In genomic region chr12:7640123-7640995, GRCh38 we compare ENCODE assay signal across 10 cellular contexts. TPM values are rescaled to one million over a fixed set of nuclear protein-coding genes. Genes with fewer than 3 reads are reported as not detected.
DNase-seq lines count a peak whose midpoint lies in the region; ATAC-seq and TF ChIP-seq lines count a peak whose summit lies in the region.
"Not testable (repeated sequence)": the region's sequence is repeated elsewhere in the genome, so short reads cannot be mapped to it uniquely, and the experiment has no call there.
"Had no signal": no experiment of that assay in that cellular context is flagged by ENCODE, and none has a peak within 500 bp of the region (broad histone marks: within the 10 kb centered on the region; RNA-seq: fewer than 3 reads in every experiment).

No MANE protein-coding gene starts in this region.

- not testable (repeated sequence) for H3K9me3 ChIP-seq in thyroid gland

- H3K4me1 Mint-ChIP-seq in activated naive CD8-positive, alpha-beta T cell treated with anti-CD3 and anti-CD28 coated beads, Interleukin-2, amount 10 ng/mL, durations not matched to agents 7 days and 5 days, result peaks cover 22% of the 10 kb centered on the region
- H3K4me1 Mint-ChIP-seq in natural killer cell, result peaks cover 21 to 24% of the 10 kb centered on the region in 2 donors

- peak overlapping the region; percentile 94 for H3K27ac Mint-ChIP-seq in activated naive CD8-positive, alpha-beta T cell treated with anti-CD3 and anti-CD28 coated beads, Interleukin-2, amount 10 ng/mL, durations not matched to agents 7 days and 5 days
- peak overlapping the region; percentile 54 to 76 for H3K27ac Mint-ChIP-seq in natural killer cell

- H3K27me3 Mint-ChIP-seq in activated naive CD8-positive, alpha-beta T cell treated with anti-CD3 and anti-CD28 coated beads, Interleukin-2, amount 10 ng/mL, durations not matched to agents 7 days and 5 days; natural killer cell (ENCODE audit: low read depth in 2 of 2): not testable (repeated sequence)

- intact Hi-C loops in natural killer cell (cut with micrococcal nuclease); thyroid gland (cut with DNase I): not testable (repeated sequence)

- not testable (repeated sequence) for H3K27ac ChIP-seq in thyroid gland

- WGBS in thyroid gland, 2 donors, result 44 to 54% methylated on average over 39 to 40 of the region's 40 CpGs

- H3K27me3 ChIP-seq in thyroid gland, result not testable (repeated sequence)

- not testable (repeated sequence) for TF ChIP-seq POLR2A in thyroid gland (IDR thresholded peaks at IDR 0.05)

- not testable (repeated sequence) for H3K36me3 Mint-ChIP-seq in activated naive CD8-positive, alpha-beta T cell treated with anti-CD3 and anti-CD28 coated beads, Interleukin-2, amount 10 ng/mL, durations not matched to agents 7 days and 5 days; natural killer cell

- H3K4me3 ChIP-seq in fibroblast of pulmonary artery (replicated peaks; ENCODE audit: low read depth, low read length), result not testable (repeated sequence)
- H3K4me3 ChIP-seq in thyroid gland (replicated peaks in 1 of 3), result peak overlapping the region in 1 of 3 donors; percentile 14

- not testable (repeated sequence) for H3K4me1 ChIP-seq in thyroid gland

- POLR2A ChIA-PET in activated naive CD8-positive, alpha-beta T cell treated with anti-CD3 and anti-CD28 coated beads, Interleukin-2, amount 10 ng/mL, durations not matched to agents 7 days and 5 days (lab: Charles Lee), result interaction anchor here (0.5 to 2.1 kb wide), 5 partner anchors 10 to 623 kb away, joined by 3 to 10 read pairs (median 5); partner anchors contain the start of gene PEX5

- TF ChIP-seq CTCF in fibroblast of pulmonary artery (IDR thresholded peaks at IDR 0.05; ENCODE audit: low read length, missing control alignments); natural killer cell (IDR thresholded peaks at IDR 0.05); thyroid gland (IDR thresholded peaks at IDR 0.05): not testable (repeated sequence)

- peak overlapping the region; percentile 75 for H3K4me3 Mint-ChIP-seq in activated naive CD8-positive, alpha-beta T cell treated with anti-CD3 and anti-CD28 coated beads, Interleukin-2, amount 10 ng/mL, durations not matched to agents 7 days and 5 days
- peak overlapping the region; percentile 83 for H3K4me3 Mint-ChIP-seq in natural killer cell

- H3K9me3 Mint-ChIP-seq in activated naive CD8-positive, alpha-beta T cell treated with anti-CD3 and anti-CD28 coated beads, Interleukin-2, amount 10 ng/mL, durations not matched to agents 7 days and 5 days; natural killer cell: not testable (repeated sequence)

- DNase-seq in ELF-1 (ENCODE audit: low read depth, low spot score) (peak; percentile 56), T-helper 2 cell (peak in 4 of 5 experiments; percentile 35 to 79 (median 56)), fibroblast of pulmonary artery (ENCODE audit: low read depth) (peak; percentile 9), natural killer cell (peak; percentile 22), thyroid gland (peak; percentile 9 to 17)
- peak; percentile 60 for DNase-seq in activated CD8-positive, alpha-beta memory T cell treated with anti-CD3 and anti-CD28 coated beads, Interleukin-2, amount 50 U/mL, for 48 hours
- DNase-seq in activated naive CD8-positive, alpha-beta T cell treated with anti-CD3 and anti-CD28 coated beads, Interleukin-2, amount 10 ng/mL, durations not matched to agents 7 days and 5 days, result peak; percentile 68
- peak in 2 of 3 donors; percentile 7 to 30 for DNase-seq in stimulated activated CD4-positive, alpha-beta T cell treated with anti-CD3 and anti-CD28 coated beads, TNF-alpha, amount 100 ng/mL, for 1 hour (ENCODE audit: low read depth in 3 of 3, low spot score in 1 of 3)

- H3K36me3 ChIP-seq in thyroid gland, result not testable (repeated sequence)

- ATAC-seq in activated naive CD8-positive, alpha-beta T cell treated with anti-CD3 and anti-CD28 coated beads, Interleukin-2, amount 10 ng/mL, durations not matched to agents 7 days and 5 days (ENCODE audit: low read depth), result peak; percentile 57
- ATAC-seq in natural killer cell, result peak in 2 of 3 donors; percentile 25 to 39

RNA-seq across cellular contexts. Expression of gene APOBEC1, which starts 25.3 kb away (rescaled TPM):
- total RNA-seq in activated naive CD8-positive, alpha-beta T cell treated with anti-CD3 and anti-CD28 coated beads, Interleukin-2, amount 10 ng/mL, durations not matched to agents 7 days and 5 days, result not detected
- total RNA-seq in natural killer cell (not detected), thyroid gland (not detected)
- total RNA-seq: esophagus mucosa, PC-9 had no signal

RNA-seq across cellular contexts. Expression of gene GDF3, which starts 55.2 kb away (rescaled TPM):
- not detected for total RNA-seq in activated naive CD8-positive, alpha-beta T cell treated with anti-CD3 and anti-CD28 coated beads, Interleukin-2, amount 10 ng/mL, durations not matched to agents 7 days and 5 days
- total RNA-seq in natural killer cell (not detected), thyroid gland (under 1 TPM in 2 of 4 donors, not detected in 2; 0.45 to 0.63 TPM)
- total RNA-seq: esophagus mucosa, PC-9 had no signal

Comparison
In these comparisons a context has a peak if more than half of its experiments do, and no peak if none do; other contexts are left out.
1. DNase-seq: peak in every context shown above with its lines; median percentile 68 in activated naive CD8-positive, alpha-beta T cell treated with anti-CD3 and anti-CD28 coated beads, Interleukin-2, amount 10 ng/mL, durations not matched to agents 7 days and 5 days; 60 in activated CD8-positive, alpha-beta memory T cell treated with anti-CD3 and anti-CD28 coated beads, Interleukin-2, amount 50 U/mL, for 48 hours; 56 in ELF-1; 56 in T-helper 2 cell; 22 in natural killer cell; 18 in stimulated activated CD4-positive, alpha-beta T cell treated with anti-CD3 and anti-CD28 coated beads, TNF-alpha, amount 100 ng/mL, for 1 hour; 13 in thyroid gland; 9 in fibroblast of pulmonary artery.